8 cellular contexts compared by ENCODE assay signal in genomic region chr16:69186642-69187386, GRCh38. TPM values are rescaled to one million over a fixed set of nuclear protein-coding genes. Genes with fewer than 3 reads are reported as not detected.
A peak's percentile ranks its signal among the peaks of the same experiment; 100 is the strongest.
DNase-seq lines count a peak whose midpoint lies in the region; TF ChIP-seq lines count a peak whose summit lies in the region.

Gene SNTB2 (plus strand): TSS chr16:69187164. CDS start chr16:69187167, 3 bp downstream.

- intact Hi-C loops in testis (cut with DNase I; ENCODE audit: low total_unique reads): no loop called here

- H3K9me3 ChIP-seq in MG63 (no peaks in the 10 kb centered on the region), SK-N-MC (ENCODE audit: low read depth, low read length) (no peaks in the 10 kb centered on the region), testis (no peaks in the 10 kb centered on the region)

- no peaks in the 10 kb centered on the region for H3K27me3 ChIP-seq in H7 (ENCODE audit: control insufficient read depth, insufficient read depth, low read length)
- no peaks in the 10 kb centered on the region for H3K27me3 ChIP-seq in MG63
- H3K27me3 ChIP-seq in testis: no peaks in the 10 kb centered on the region

- H3K27ac Mint-ChIP-seq in activated naive CD4-positive, alpha-beta T cell treated with anti-CD3 and anti-CD28 coated beads, Interleukin-2, amount 50 U/mL, for 24 hours: peak within 1 kb of the TSS; percentile 91

- peak; percentile 96 for TF ChIP-seq POLR2A in testis (IDR thresholded peaks at IDR 0.05)

- peaks cover 37% of the 10 kb centered on the region for H3K4me1 ChIP-seq in testis

- DNase-seq in GDM1 (lab: John Stamatoyannopoulos, UW) (peak; percentile 27), H7 (peak; percentile 98), MG63 (peak; percentile 85), SK-N-MC (ENCODE audit: low read depth, low spot score) (no peak), globus pallidus (ENCODE audit: low spot score) (peak; percentile 89), occipital lobe (lab: John Stamatoyannopoulos, UW) (peak; percentile 88), testis (peak; percentile 96)

- H3K9me3 Mint-ChIP-seq in activated naive CD4-positive, alpha-beta T cell treated with anti-CD3 and anti-CD28 coated beads, Interleukin-2, amount 50 U/mL, for 24 hours: no peaks in the 10 kb centered on the region

- no peaks in the 10 kb centered on the region for H3K27me3 Mint-ChIP-seq in activated naive CD4-positive, alpha-beta T cell treated with anti-CD3 and anti-CD28 coated beads, Interleukin-2, amount 50 U/mL, for 24 hours

- 1 to 2% methylated on average over 23 to 43 of the region's 59 CpGs for WGBS in testis, 2 donors

- H3K4me3 Mint-ChIP-seq in activated naive CD4-positive, alpha-beta T cell treated with anti-CD3 and anti-CD28 coated beads, Interleukin-2, amount 50 U/mL, for 24 hours: peak within 1 kb of the TSS; percentile 99

- TF ChIP-seq CTCF in testis (IDR thresholded peaks at IDR 0.05): no peak

- H3K36me3 ChIP-seq in H7 (replicated peaks; ENCODE audit: control insufficient read depth, insufficient read depth, low read length) (no peaks in the 10 kb centered on the region), MG63 (peaks cover 5% of the 10 kb centered on the region), SK-N-MC (ENCODE audit: insufficient read depth, low read length) (peaks cover 4% of the 10 kb centered on the region; the same call in 1 of the 2 replicates), testis (ENCODE audit: low read depth, missing control alignments) (no peaks in the 10 kb centered on the region)

- H3K9ac ChIP-seq in SK-N-MC (ENCODE audit: insufficient read length): peak within 1 kb of the TSS; percentile 79

- H3K4me1 Mint-ChIP-seq in activated naive CD4-positive, alpha-beta T cell treated with anti-CD3 and anti-CD28 coated beads, Interleukin-2, amount 50 U/mL, for 24 hours: peaks cover 39% of the 10 kb centered on the region

- peaks cover 5% of the 10 kb centered on the region for H3K36me3 Mint-ChIP-seq in activated naive CD4-positive, alpha-beta T cell treated with anti-CD3 and anti-CD28 coated beads, Interleukin-2, amount 50 U/mL, for 24 hours

- no peak within 1 kb of the TSS; the same call in 1 of the 2 replicates for H3K27ac ChIP-seq in SK-N-MC
- peak within 1 kb of the TSS; percentile 56 to 86 for H3K27ac ChIP-seq in testis

- H3K4me3 ChIP-seq in H7 (ENCODE audit: insufficient read depth, low read depth, low read length) (peak within 1 kb of the TSS; percentile 73), MG63 (peak within 1 kb of the TSS; percentile 61), SK-N-MC (peak within 1 kb of the TSS; percentile 87), testis (peak within 1 kb of the TSS; percentile 63 to 94)

RNA-seq across cellular contexts. Expression of gene SNTB2, which starts in this region (rescaled TPM):
- total RNA-seq in H7 (2014; rRNA removed; shearing (Covaris generic)): 7.9 and 13.1 TPM in 2 replicates
- 13.1 and 33.6 TPM in 2 replicates for total RNA-seq in MG63 (2014; rRNA removed; shearing (Covaris generic); ENCODE audit: low replicate concordance)
- total RNA-seq in occipital lobe: 8.9 TPM
- 10 to 100 TPM; 35.1 to 39.3 TPM for total RNA-seq in testis
- polyA plus RNA-seq in testis (ENCODE audit: insufficient read depth, low read depth, low replicate concordance): 29.2 TPM
